Comparison of ENCODE assay signal across 8 cellular contexts in the genomic region with DNA sequence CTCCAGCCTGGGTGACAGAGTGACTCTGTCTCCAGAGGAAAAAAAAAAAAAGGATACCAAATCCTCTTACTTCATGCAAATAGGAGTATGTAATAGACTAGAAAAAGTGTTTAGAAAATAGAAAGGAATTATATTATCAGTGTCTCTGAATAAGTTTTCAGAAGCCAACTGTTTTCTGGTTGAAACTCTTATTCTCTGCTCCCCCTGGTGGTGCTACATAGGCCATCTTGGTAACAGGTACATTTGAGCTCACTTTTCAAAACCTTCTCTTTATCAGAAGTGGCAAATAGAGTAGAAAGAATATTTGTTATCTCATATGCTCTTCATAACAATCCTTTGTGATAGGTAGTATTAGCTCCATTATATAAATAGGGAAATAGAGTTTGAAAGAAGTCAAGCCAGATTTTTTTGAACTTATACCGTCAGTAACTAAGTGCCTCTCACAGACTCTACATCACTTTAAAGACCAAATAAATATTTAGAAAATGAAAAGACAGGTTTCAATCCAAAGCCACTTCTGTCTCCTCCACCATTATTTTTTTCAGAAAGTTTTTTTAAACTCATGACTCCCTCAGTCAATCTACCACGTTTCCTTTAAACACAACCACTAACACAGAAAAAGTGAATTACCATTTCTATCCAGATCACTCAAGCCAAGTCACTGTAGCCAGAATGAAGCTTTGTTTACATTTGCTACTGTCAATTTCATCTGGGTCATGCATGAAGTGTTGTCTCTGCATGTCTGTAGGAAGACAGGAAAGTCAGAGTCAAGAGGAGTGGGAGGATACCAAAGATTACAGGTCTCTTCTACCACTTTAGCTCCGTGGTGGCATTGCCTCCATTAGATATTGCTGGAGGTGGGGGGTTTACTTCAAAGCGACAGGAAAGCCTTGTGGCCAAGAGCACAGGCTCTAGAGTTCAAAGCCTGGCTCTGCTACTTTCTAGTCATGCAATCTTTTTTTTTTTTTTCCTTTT. TPM values are rescaled to one million over a fixed set of nuclear protein-coding genes. Genes with fewer than 3 reads are reported as not detected.
DNase-seq lines count a peak whose midpoint lies in the region; ATAC-seq and TF ChIP-seq lines count a peak whose summit lies in the region.

No MANE protein-coding gene starts in this region.

- no peak overlapping the region for H2AFZ ChIP-seq in KMS-11 (ENCODE audit: low read depth)

- no peaks in the 10 kb centered on the region for H4K20me1 ChIP-seq in KMS-11 (ENCODE audit: insufficient read depth)

- H3K27ac ChIP-seq in KMS-11, result no peak overlapping the region

- no peaks in the 10 kb centered on the region for H3K9me3 Mint-ChIP-seq in chondrocyte (ENCODE audit: low read depth)
- H3K9me3 Mint-ChIP-seq in natural killer cell treated with Interleukin-12 subunit alpha and Interleukin-12 subunit beta and Interleukin-15 and Interleukin-18, amount 100 ng/mL, for 72 hours, result peaks cover 4% of the 10 kb centered on the region

- H3K4me2 ChIP-seq in KMS-11, result no peak overlapping the region

- no peak overlapping the region for H3K27ac Mint-ChIP-seq in chondrocyte (ENCODE audit: unreplicated experiment)
- H3K27ac Mint-ChIP-seq in natural killer cell treated with Interleukin-12 subunit alpha and Interleukin-12 subunit beta and Interleukin-15 and Interleukin-18, amount 100 ng/mL, for 72 hours, result peak overlapping the region; percentile 68 to 73

- H3K27me3 ChIP-seq in KMS-11 (ENCODE audit: insufficient read depth, low read depth), result no peaks in the 10 kb centered on the region

- no peak overlapping the region for H3K9ac ChIP-seq in KMS-11

- no peaks in the 10 kb centered on the region for H3K27me3 Mint-ChIP-seq in chondrocyte (ENCODE audit: low read depth)
- no peaks in the 10 kb centered on the region for H3K27me3 Mint-ChIP-seq in natural killer cell treated with Interleukin-12 subunit alpha and Interleukin-12 subunit beta and Interleukin-15 and Interleukin-18, amount 100 ng/mL, for 72 hours

- peak; percentile 65 to 69 for ATAC-seq in natural killer cell treated with Interleukin-12 subunit alpha and Interleukin-12 subunit beta and Interleukin-15 and Interleukin-18, amount 100 ng/mL, for 72 hours
- no peak for ATAC-seq in GM19035 (IDR thresholded peaks at IDR 0.05; ENCODE audit: unreplicated experiment)

- no peak overlapping the region for H3K4me3 ChIP-seq in KMS-11 (IDR thresholded peaks at IDR 0.05; ENCODE audit: insufficient read depth, low read depth, low read length)

- DNase-seq in activated CD8-positive, alpha-beta memory T cell treated with anti-CD3 and anti-CD28 coated beads for 4 hours (ENCODE audit: low read depth in 2 of 2), result peak; percentile 9 to 23
- DNase-seq in activated CD8-positive, alpha-beta memory T cell treated with anti-CD3 and anti-CD28 coated beads for 24 hours, result no peak
- DNase-seq in T-helper 9 cell, result peak; percentile 38
- DNase-seq in chondrocyte (ENCODE audit: low spot score), result no peak
- DNase-seq in natural killer cell treated with Interleukin-12 subunit alpha and Interleukin-12 subunit beta and Interleukin-15 and Interleukin-18, amount 100 ng/mL, for 72 hours (ENCODE audit: low spot score), result no peak
- DNase-seq in posterior vena cava (ENCODE audit: low spot score), result no peak

- no peaks in the 10 kb centered on the region for H3K79me2 ChIP-seq in KMS-11 (ENCODE audit: insufficient read depth, low read depth)

- TF ChIP-seq CTCF in KMS-11 (conservative IDR thresholded peaks at IDR 0.05; ENCODE audit: low read depth, low read length) (peak; percentile 65), chondrocyte (IDR thresholded peaks at IDR 0.05) (peak; percentile 84)

- intact Hi-C loops in posterior vena cava (cut with DNase I), result loop anchor here in 1 of 2 donors (10.0 kb wide), 1 partner anchor 273 kb away; no protein-coding TSS in a partner anchor

- no peak overlapping the region for H3K4me3 Mint-ChIP-seq in chondrocyte (ENCODE audit: unreplicated experiment)
- peak overlapping the region; percentile 54 for H3K4me3 Mint-ChIP-seq in natural killer cell treated with Interleukin-12 subunit alpha and Interleukin-12 subunit beta and Interleukin-15 and Interleukin-18, amount 100 ng/mL, for 72 hours

- no peaks in the 10 kb centered on the region for H3K36me3 ChIP-seq in KMS-11 (ENCODE audit: insufficient read depth)

- H3K4me1 ChIP-seq in KMS-11 (ENCODE audit: low read depth, poor library complexity, severe bottlenecking), result peaks cover 8% of the 10 kb centered on the region

- H3K4me1 Mint-ChIP-seq in chondrocyte (ENCODE audit: low read depth), result peaks cover 3% of the 10 kb centered on the region
- peaks cover 28 to 45% of the 10 kb centered on the region in 2 donors for H3K4me1 Mint-ChIP-seq in natural killer cell treated with Interleukin-12 subunit alpha and Interleukin-12 subunit beta and Interleukin-15 and Interleukin-18, amount 100 ng/mL, for 72 hours (ENCODE audit: low read depth in 2 of 2)

- no peaks in the 10 kb centered on the region for H3K36me3 Mint-ChIP-seq in chondrocyte (ENCODE audit: low read depth)
- H3K36me3 Mint-ChIP-seq in natural killer cell treated with Interleukin-12 subunit alpha and Interleukin-12 subunit beta and Interleukin-15 and Interleukin-18, amount 100 ng/mL, for 72 hours, result peaks cover 12% of the 10 kb centered on the region

RNA-seq across cellular contexts. Expression of a gene that starts 45.6 kb away (rescaled TPM):
- total RNA-seq in chondrocyte (not detected in 3 replicates), posterior vena cava (not detected)
- 1 to 10 TPM; 7.4 to 8.3 TPM for total RNA-seq in natural killer cell treated with Interleukin-12 subunit alpha and Interleukin-12 subunit beta and Interleukin-15 and Interleukin-18, amount 100 ng/mL, for 72 hours

Comparison
In these comparisons a context has a peak if more than half of its experiments do, and no peak if none do; other contexts are left out.
1. DNase-seq: peak in activated CD8-positive, alpha-beta memory T cell treated with anti-CD3 and anti-CD28 coated beads for 4 hours (2 of 2) and T-helper 9 cell (single experiment); none in activated CD8-positive, alpha-beta memory T cell treated with anti-CD3 and anti-CD28 coated beads for 24 hours (single experiment), chondrocyte (single experiment), natural killer cell treated with Interleukin-12 subunit alpha and Interleukin-12 subunit beta and Interleukin-15 and Interleukin-18, amount 100 ng/mL, for 72 hours (single experiment) and posterior vena cava (single experiment).